ENCODE assay signal across 8 cellular contexts in genomic region chr1:16913616-16913865, GRCh38. TPM values are rescaled to one million over a fixed set of nuclear protein-coding genes. Genes with fewer than 3 reads are reported as not detected.
DNase-seq lines count a peak whose midpoint lies in the region; ATAC-seq, FAIRE-seq and TF ChIP-seq lines count a peak whose summit lies in the region.

No MANE protein-coding gene starts in this region.

- no peak for DNase-seq in cardiac muscle cell (ENCODE audit: low read depth in 1 of 2, low spot score in 1 of 2)
- DNase-seq in Right ventricle myocardium inferior (ENCODE audit: missing footprints), result no peak
- DNase-seq in GM12878 (ENCODE audit: low read depth, low spot score), result no peak
- no peak for DNase-seq in mesendoderm
- DNase-seq in ureter (ENCODE audit: low spot score), result peak; percentile 79
- no peak for DNase-seq in CD1c-positive myeloid dendritic cell (ENCODE audit: extremely low spot score)

- H2BK120ac ChIP-seq in mesendoderm (ENCODE audit: low read depth, low read length), result no peak overlapping the region

- H3K9ac ChIP-seq in GM12878 (ENCODE audit: control insufficient read depth, insufficient read depth, low read length), result no peak overlapping the region
- peak overlapping the region; percentile 58 for H3K9ac ChIP-seq in mesendoderm (ENCODE audit: low read length)

- H3K4me2 ChIP-seq in GM12878 (ENCODE audit: control insufficient read depth, insufficient read depth) (peak overlapping the region; percentile 87), mesendoderm (ENCODE audit: low read length) (peak overlapping the region; percentile 44)

- H3K9me3 ChIP-seq in cardiac muscle cell (ENCODE audit: low read depth) (no peaks in the 10 kb centered on the region), GM12878 (replicated peaks; ENCODE audit: control insufficient read depth, insufficient read depth, low read length) (no peaks in the 10 kb centered on the region)

- H3K56ac ChIP-seq in mesendoderm (ENCODE audit: low read length), result peak overlapping the region; percentile 77

- no peak for TF ChIP-seq EP300 in GM12878 (IDR thresholded peaks at IDR 0.05; ENCODE audit: borderline replicate concordance in 1 of 2, control insufficient read depth in 1 of 2, low read depth in 2 of 2, low read length in 2 of 2)

- no peaks in the 10 kb centered on the region for H3K27me3 ChIP-seq in cardiac muscle cell
- peaks cover 0 to 2% of the 10 kb centered on the region in 2 experiments; a peak in 1 of 4 replicates for H3K27me3 ChIP-seq in GM12878 (replicated peaks in 1 of 2; ENCODE audit: control insufficient read depth in 2 of 2, insufficient read depth in 2 of 2, low read length in 1 of 2)
- no peaks in the 10 kb centered on the region for H3K27me3 ChIP-seq in mesendoderm (ENCODE audit: insufficient read depth, low read length, poor library complexity)

- peak overlapping the region; percentile 33 for H3K18ac ChIP-seq in mesendoderm (ENCODE audit: low read length)

- no peak overlapping the region for H4K8ac ChIP-seq in mesendoderm (ENCODE audit: low read depth, low read length)

- H3K79me1 ChIP-seq in mesendoderm (ENCODE audit: low read length), result no peaks in the 10 kb centered on the region

- ATAC-seq in Right ventricle myocardium inferior, result no peak
- no peak for ATAC-seq in GM12878
- ATAC-seq in GM19397 (IDR thresholded peaks at IDR 0.05; ENCODE audit: unreplicated experiment), result no peak
- ATAC-seq in GM21737 (IDR thresholded peaks at IDR 0.05; ENCODE audit: unreplicated experiment), result no peak

- H2AFZ ChIP-seq in GM12878 (ENCODE audit: control insufficient read depth, low read depth, low read length), result peak overlapping the region; percentile 64; the same call in 1 of the 2 replicates

- peak overlapping the region; percentile 32 for H3K4me3 ChIP-seq in cardiac muscle cell
- peak overlapping the region; percentile 62; the same call in 1 of the 2 replicates for H3K4me3 ChIP-seq in GM12878
- H3K4me3 ChIP-seq in mesendoderm (ENCODE audit: low read length), result peak overlapping the region; percentile 8

- no peaks in the 10 kb centered on the region for H3K79me2 ChIP-seq in GM12878 (ENCODE audit: control insufficient read depth, insufficient read depth, low read length)
- no peaks in the 10 kb centered on the region for H3K79me2 ChIP-seq in mesendoderm (ENCODE audit: control insufficient read depth, insufficient read depth, low read length)

- no peak for FAIRE-seq in GM12878 (lab: Jason Lieb, UNC)

- no peak overlapping the region for H3K27ac ChIP-seq in cardiac muscle cell
- H3K27ac ChIP-seq in GM12878 (ENCODE audit: control insufficient read depth, insufficient read depth), result no peak overlapping the region
- no peak overlapping the region for H3K27ac ChIP-seq in mesendoderm (ENCODE audit: low read depth, low read length)

- no peak overlapping the region for H4K5ac ChIP-seq in mesendoderm (ENCODE audit: low read length)

- TF ChIP-seq CTCF in cardiac muscle cell (IDR thresholded peaks at IDR 0.05; ENCODE audit: low read depth, low read length), result no peak
- TF ChIP-seq CTCF in GM12878 (IDR thresholded peaks at IDR 0.05 in 2 of 3, conservative IDR thresholded peaks at IDR 0.05 in 1 of 3; ENCODE audit: control insufficient read depth in 2 of 3, extremely low read depth in 1 of 3, insufficient read depth in 1 of 3, low read depth in 3 of 3, low read length in 3 of 3), result no peak

- H3K23ac ChIP-seq in mesendoderm (ENCODE audit: low read length), result no peak overlapping the region

- no peak for TF ChIP-seq RAD21 in GM12878 (IDR thresholded peaks at IDR 0.05; ENCODE audit: insufficient read depth, low read depth, low read length)

- CTCF ChIA-PET in GM12878 (lab: Yijun Ruan, JAX), result no interaction called here

- in situ Hi-C loops in GM12878 (cut with MboI), result no loop called here

- SMC1A ChIA-PET in GM12878 (lab: Charles Lee; ENCODE audit: uncharacterized antibody, unreplicated experiment), result no interaction called here

- intact Hi-C loops in Right ventricle myocardium inferior (cut with DNase I), result no loop called here
- intact Hi-C loops in GM12878 (cut with micrococcal nuclease; ENCODE audit: unreplicated experiment), result no loop called here

- POLR2A ChIA-PET in GM12878 (lab: Charles Lee), result no interaction called here

- H2AK5ac ChIP-seq in mesendoderm (ENCODE audit: low read length), result no peak overlapping the region

- no peak overlapping the region for H2BK15ac ChIP-seq in mesendoderm (replicated peaks; ENCODE audit: low read depth)

- H3K4ac ChIP-seq in mesendoderm (ENCODE audit: low read depth, low read length), result no peak overlapping the region

- under 1% methylated on average over 19 of the region's 19 CpGs for WGBS in GM12878 (ENCODE audit: insufficient coverage, insufficient replicate concordance, low lambda C conversion rate, missing lambda C conversion rate)
- no CpG with 5 or more reads among the region's 19 CpGs for WGBS in mesendoderm (ENCODE audit: extremely low coverage, insufficient coverage, low lambda C conversion rate)

- no peaks in the 10 kb centered on the region for H4K20me1 ChIP-seq in GM12878 (ENCODE audit: control insufficient read depth, insufficient read depth)

- no peak overlapping the region for H2BK5ac ChIP-seq in mesendoderm (ENCODE audit: low read length)

- H3K4me1 ChIP-seq in cardiac muscle cell (ENCODE audit: low read depth) (no peaks in the 10 kb centered on the region), GM12878 (ENCODE audit: control insufficient read depth, insufficient read depth, low read length) (peaks cover 3% of the 10 kb centered on the region; the same call in 1 of the 2 replicates), mesendoderm (ENCODE audit: control insufficient read depth, low read depth, low read length) (no peaks in the 10 kb centered on the region)

- BruUV-seq in GM12878 (replicated peaks; lab: Mats Ljungman, UMichigan), result no TSS peak

- RAD21 ChIA-PET in GM12878 (lab: Charles Lee; ENCODE audit: unreplicated experiment), result no interaction called here

- H3K36me3 ChIP-seq in cardiac muscle cell (no peaks in the 10 kb centered on the region), GM12878 (ENCODE audit: control insufficient read depth in 2 of 2, insufficient read depth in 2 of 2, low read length in 1 of 2) (no peaks in the 10 kb centered on the region), mesendoderm (ENCODE audit: control insufficient read depth, insufficient read depth, low read length) (no peaks in the 10 kb centered on the region)

- TF ChIP-seq POLR2A in GM12878 (IDR thresholded peaks at IDR 0.05; ENCODE audit: low read depth, low read length), result no peak

TF ChIP-seq in GM12878, 131 proteins besides CTCF, POLR2A, EP300 and RAD21 (continues in another document):
- TF ChIP-seq ATF3 (IDR thresholded peaks at IDR 0.05; ENCODE audit: borderline replicate concordance, extremely low read depth, low read depth, low read length) (no peak), FOXM1 (IDR thresholded peaks at IDR 0.05; ENCODE audit: low read depth, low read length) (no peak)

RNA-seq across cellular contexts. Expression of gene CROCC, which starts 8.2 kb away (rescaled TPM):
- 17.9 and 30.3 TPM in 2 replicates for total RNA-seq in cardiac muscle cell
- 12.1 and 14.6 TPM in 2 replicates for polyA plus RNA-seq in cardiac muscle cell
- total RNA-seq in Right ventricle myocardium inferior, result 6.5 TPM
- total RNA-seq in GM12878 (2013; cell fraction: nucleolus; rRNA removed), result 9.3 and 12.0 TPM in 2 replicates
- total RNA-seq in GM12878 (2014; rRNA removed), result 3.2 and 3.4 TPM in 2 replicates
- 1.8 and 1.9 TPM in 2 replicates for total RNA-seq in GM12878 (2014; rRNA removed; fragmentation: Illumina TruSeq; extraction: Trizol)
- total RNA-seq in GM12878 (2021), result 3.3 and 3.4 TPM in 2 replicates
- polyA plus RNA-seq in GM12878 (2011; ENCODE audit: low read depth), result 2.2 TPM
- polyA plus RNA-seq in GM12878 (2011; rRNA removed), result 1.4 and 2.7 TPM in 2 replicates
- 2.1 and 3.4 TPM in 2 replicates for polyA plus RNA-seq in GM12878 (2011; cell fraction: cytosol; rRNA removed)
- polyA plus RNA-seq in GM12878 (2011; cell fraction: nucleus; rRNA removed), result 21.7 and 22.1 TPM in 2 replicates
- 3.6 and 6.5 TPM in 2 replicates for polyA plus RNA-seq in GM12878 (2012)
- polyA plus RNA-seq in GM12878 (2014; fragmentation: Illumina TruSeq; extraction: Trizol), result 1.0 and 3.0 TPM in 2 replicates
- under 1 TPM; 0.04 to 0.05 TPM for polyA plus RNA-seq in GM12878 (2014; fragmentation: Nextera tagmentation; extraction: Ambion mirVana)
- polyA plus RNA-seq in GM12878 (2014; rRNA removed), result 5.0 and 5.5 TPM in 2 replicates
- polyA plus RNA-seq in GM12878 (2016; fragmentation: Nextera tagmentation; extraction: Ambion mirVana), result under 1 TPM; 0.82 to 0.84 TPM
- 3.1 and 5.0 TPM in 2 replicates for polyA minus RNA-seq in GM12878 (2011; rRNA and poly(A)+ RNA removed)
- 0.52 and 0.53 TPM in 2 replicates for polyA minus RNA-seq in GM12878 (2011; cell fraction: cytosol; rRNA and poly(A)+ RNA removed)
- polyA minus RNA-seq in GM12878 (2011; cell fraction: nucleus; rRNA and poly(A)+ RNA removed), result 4.2 and 6.5 TPM in 2 replicates
- 10.7 TPM for polyA plus RNA-seq in mesendoderm (2013, experiment 1 of 2)
- 10.0 TPM for polyA plus RNA-seq in mesendoderm (2013, experiment 2 of 2)
- total RNA-seq in ureter, result 38.5 TPM

RNA-seq across cellular contexts. Expression of gene RNU1-2, which starts 17.8 kb away (rescaled TPM):
- total RNA-seq in cardiac muscle cell (under 0.01 TPM in 2 replicates), Right ventricle myocardium inferior (4,572 TPM), GM12878 (2014; rRNA removed) (under 0.01 TPM in 2 replicates), GM12878 (2014; rRNA removed; fragmentation: Illumina TruSeq; extraction: Trizol) (20,946 and 25,634 TPM in 2 replicates), GM12878 (2021) (2,403 and 2,678 TPM in 2 replicates), ureter (1,626 TPM)
- polyA plus RNA-seq in cardiac muscle cell (3.8 TPM in 1 of 2 replicates, not detected in the other), GM12878 (2011; rRNA removed) (82.4 and 113 TPM in 2 replicates), GM12878 (2014; fragmentation: Illumina TruSeq; extraction: Trizol) (not detected in 2 replicates), GM12878 (2014; fragmentation: Nextera tagmentation; extraction: Ambion mirVana) (1 to 10 TPM; 4.5 to 4.9 TPM), GM12878 (2014; rRNA removed) (not detected in 2 replicates), GM12878 (2016; fragmentation: Nextera tagmentation; extraction: Ambion mirVana) (1 to 10 TPM; 2.6 to 3.6 TPM)
- under 0.01 TPM in 2 replicates for total RNA-seq in GM12878 (2013; cell fraction: nucleolus; rRNA removed)
- not detected for polyA plus RNA-seq in GM12878 (2011; ENCODE audit: low read depth)
- under 0.01 TPM in 1 of 2 replicates, not detected in the other for polyA plus RNA-seq in GM12878 (2011; cell fraction: cytosol; rRNA removed)
- polyA plus RNA-seq in GM12878 (2011; cell fraction: nucleus; rRNA removed), result under 0.01 TPM in 2 replicates
- polyA plus RNA-seq in GM12878 (2012), result 66.2 TPM in 1 of 2 replicates, not detected in the other
- under 0.01 and 12,429 TPM in 2 replicates for polyA minus RNA-seq in GM12878 (2011; rRNA and poly(A)+ RNA removed)
- polyA minus RNA-seq in GM12878 (2011; cell fraction: cytosol; rRNA and poly(A)+ RNA removed), result 90,580 and 95,504 TPM in 2 replicates
- 67,711 and 110,374 TPM in 2 replicates for polyA minus RNA-seq in GM12878 (2011; cell fraction: nucleus; rRNA and poly(A)+ RNA removed)
- not detected for polyA plus RNA-seq in mesendoderm (2013, experiment 1 of 2)
- not detected for polyA plus RNA-seq in mesendoderm (2013, experiment 2 of 2)

Comparison
In these comparisons a context has a peak if more than half of its experiments do, and no peak if none do; other contexts are left out.
1. H3K4me3 ChIP-seq: peak in every context shown above with its lines; median percentile 62 in GM12878; 32 in cardiac muscle cell; 8 in mesendoderm.